ENCODE assay signal across 13 cellular contexts in the genomic region with DNA sequence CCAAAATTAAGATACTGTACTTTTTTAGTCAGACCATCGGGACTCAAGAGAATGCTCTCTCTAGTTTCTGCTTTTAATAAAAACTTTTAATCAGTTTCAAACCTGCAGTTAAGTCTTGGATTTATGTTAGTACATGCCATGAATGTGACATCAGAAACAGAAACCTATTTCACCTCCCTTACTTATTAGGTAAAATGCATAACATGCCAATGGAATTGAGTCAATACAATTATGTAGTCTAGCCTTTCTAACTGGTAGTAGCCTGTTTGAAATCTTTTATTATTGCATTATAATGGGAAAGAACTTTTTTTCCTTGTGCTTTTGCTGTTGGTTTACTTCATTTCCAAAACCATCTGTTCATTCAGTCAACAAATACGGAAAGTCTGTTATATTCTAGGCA. TPM values are rescaled to one million over a fixed set of nuclear protein-coding genes. Genes with fewer than 3 reads are reported as not detected.
A peak's percentile ranks its signal among the peaks of the same experiment; 100 is the strongest.
DNase-seq lines count a peak whose midpoint lies in the region; ATAC-seq, FAIRE-seq and TF ChIP-seq lines count a peak whose summit lies in the region.
"Had no signal": no experiment of that assay in that cellular context is flagged by ENCODE, and none has a peak within 500 bp of the region (broad histone marks: within the 10 kb centered on the region; RNA-seq: fewer than 3 reads in every experiment).

No MANE protein-coding gene starts in this region.

- H3K4me3 ChIP-seq in A549 (no peak overlapping the region), HUES48 (ENCODE audit: low read depth, low read length) (no peak overlapping the region), GM12878 (no peak overlapping the region), hepatocyte (no peak overlapping the region), PC-3 (ENCODE audit: low read length) (no peak overlapping the region)
- H3K4me3 ChIP-seq: colonic mucosa had no signal

- H3K79me2 ChIP-seq in GM12878 (ENCODE audit: control insufficient read depth, insufficient read depth, low read length): peaks cover 38% of the 10 kb centered on the region
- peaks cover 89% of the 10 kb centered on the region for H3K79me2 ChIP-seq in hepatocyte
- peaks cover 76% of the 10 kb centered on the region for H3K79me2 ChIP-seq in PC-3 (ENCODE audit: low read length)

- in situ Hi-C loops in GM12878 (cut with MboI): no loop called here

- WGBS in A549 (ENCODE audit: missing lambda C conversion rate): 81% methylated on average over 2 of the region's 2 CpGs
- WGBS in GM12878 (ENCODE audit: insufficient coverage, insufficient replicate concordance, low lambda C conversion rate, missing lambda C conversion rate): 58% methylated on average over 2 of the region's 2 CpGs
- WGBS in hepatocyte (ENCODE audit: low lambda C conversion rate, missing lambda C conversion rate): 71% methylated on average over 2 of the region's 2 CpGs

- TF ChIP-seq CTCF in A549 (IDR thresholded peaks at IDR 0.05) (no peak), GM12878 (IDR thresholded peaks at IDR 0.05 in 2 of 3, conservative IDR thresholded peaks at IDR 0.05 in 1 of 3; ENCODE audit: control insufficient read depth in 2 of 3, extremely low read depth in 1 of 3, insufficient read depth in 1 of 3, low read depth in 3 of 3, low read length in 3 of 3) (no peak), hepatocyte (IDR thresholded peaks at IDR 0.05; ENCODE audit: poor library complexity) (no peak), PC-3 (conservative IDR thresholded peaks at IDR 0.05; ENCODE audit: low read depth, low read length) (no peak)

- H2AFZ ChIP-seq in GM12878 (ENCODE audit: control insufficient read depth, low read depth, low read length): no peak overlapping the region
- H2AFZ ChIP-seq in hepatocyte: no peak overlapping the region
- H2AFZ ChIP-seq in PC-3 (ENCODE audit: low read length): no peak overlapping the region

- CTCF ChIA-PET in A549 (lab: Yijun Ruan, JAX): no interaction called here
- CTCF ChIA-PET in GM12878 (lab: Yijun Ruan, JAX): interaction anchor here (1.6 to 2.6 kb wide), 3 partner anchors 15 to 126 kb away, joined by 3 to 22 read pairs (median 9); no protein-coding TSS in a partner anchor
- CTCF ChIA-PET in PC-3 (lab: Charles Lee): no interaction called here

- SMC1A ChIA-PET in GM12878 (lab: Charles Lee; ENCODE audit: uncharacterized antibody, unreplicated experiment): interaction anchor here (0.5 to 1.6 kb wide), 6 partner anchors 9 to 502 kb away, joined by 3 to 4 read pairs (median 3); no protein-coding TSS in a partner anchor

- H3K9me2 ChIP-seq in hepatocyte (replicated peaks; ENCODE audit: insufficient read depth): no peaks in the 10 kb centered on the region
- no peaks in the 10 kb centered on the region for H3K9me2 ChIP-seq in PC-3 (replicated peaks; ENCODE audit: low read length)

- H3K9ac ChIP-seq in HUES48 (ENCODE audit: low read depth, low read length) (no peak overlapping the region), GM12878 (ENCODE audit: control insufficient read depth, insufficient read depth, low read length) (no peak overlapping the region), PC-3 (ENCODE audit: low read length) (no peak overlapping the region)

- POLR2A ChIA-PET in A549 (lab: Yijun Ruan, JAX): no interaction called here
- POLR2A ChIA-PET in GM12878 (lab: Charles Lee): interaction anchor here (0.5 to 1.5 kb wide), 3 partner anchors 10 to 36 kb away, joined by 3 to 4 read pairs (median 4); no protein-coding TSS in a partner anchor
- POLR2A ChIA-PET in PC-3 (lab: Charles Lee; ENCODE audit: unreplicated experiment): interaction anchor here (0.6 kb wide), 1 partner anchor 46 kb away, joined by 4 read pairs; the partner anchor contains the start of gene MED18

- H3F3A ChIP-seq in PC-3 (ENCODE audit: low read length, unreplicated experiment): no peaks in the 10 kb centered on the region

- no peak for ATAC-seq in A549
- ATAC-seq in GM12878: no peak
- no peak for ATAC-seq in PC-3
- ATAC-seq: activated CD8-positive, alpha-beta T cell treated with anti-CD3 and anti-CD28 coated beads, Interleukin-2, amount 10 ng/mL, durations not matched to agents 7 days and 5 days; activated naive CD4-positive, alpha-beta T cell treated with anti-CD3 and anti-CD28 coated beads, Interleukin-2, amount 50 U/mL, for 72 hours; left ventricle myocardium superior had no signal

- no peaks in the 10 kb centered on the region for H3K9me3 ChIP-seq in A549
- no peaks in the 10 kb centered on the region for H3K9me3 ChIP-seq in HUES48 (ENCODE audit: control insufficient read depth, insufficient read depth, low read length)
- H3K9me3 ChIP-seq in GM12878 (replicated peaks; ENCODE audit: control insufficient read depth, insufficient read depth, low read length): no peaks in the 10 kb centered on the region
- H3K9me3 ChIP-seq in hepatocyte (ENCODE audit: low read depth): no peaks in the 10 kb centered on the region
- H3K9me3 ChIP-seq in PC-3 (ENCODE audit: low read length): no peaks in the 10 kb centered on the region
- H3K9me3 ChIP-seq: colonic mucosa had no signal

- no peak for TF ChIP-seq RAD21 in A549 (conservative IDR thresholded peaks at IDR 0.05 in 1 of 2, IDR thresholded peaks at IDR 0.05 in 1 of 2)
- no peak for TF ChIP-seq RAD21 in GM12878 (IDR thresholded peaks at IDR 0.05; ENCODE audit: insufficient read depth, low read depth, low read length)

- peak overlapping the region in 1 of 2 experiments; percentile 64; a peak in 2 of 6 replicates for H3K27ac ChIP-seq in A549
- H3K27ac ChIP-seq in HUES48 (ENCODE audit: low read depth, low read length): peak overlapping the region; percentile 20
- H3K27ac ChIP-seq in GM12878 (ENCODE audit: control insufficient read depth, insufficient read depth): peak overlapping the region; percentile 11; the same call in 1 of the 2 replicates
- peak overlapping the region; percentile 59 for H3K27ac ChIP-seq in hepatocyte
- no peak overlapping the region for H3K27ac ChIP-seq in PC-3 (ENCODE audit: low read length)
- H3K27ac ChIP-seq: colonic mucosa had no signal

- BruUV-seq in GM12878 (replicated peaks; lab: Mats Ljungman, UMichigan): TSS peak; percentile 23
- no TSS peak for BruUV-seq in PC-3 (replicated peaks; lab: Mats Ljungman, UMichigan)

- RAD21 ChIA-PET in GM12878 (lab: Charles Lee; ENCODE audit: unreplicated experiment): interaction anchor here (1.3 to 2.3 kb wide), 2 partner anchors 15 to 125 kb away, joined by 5 to 6 read pairs; no protein-coding TSS in a partner anchor

- H3K27me3 ChIP-seq in HUES48 (ENCODE audit: control insufficient read depth, insufficient read depth, low read length) (no peaks in the 10 kb centered on the region), GM12878 (replicated peaks in 1 of 2; ENCODE audit: control insufficient read depth in 2 of 2, insufficient read depth in 2 of 2, low read length in 1 of 2) (no peaks in the 10 kb centered on the region), hepatocyte (no peaks in the 10 kb centered on the region), PC-3 (ENCODE audit: low read length) (no peaks in the 10 kb centered on the region)
- H3K27me3 ChIP-seq: colonic mucosa had no signal

- peaks cover 40% of the 10 kb centered on the region for H3K4me1 ChIP-seq in A549
- peaks cover 7% of the 10 kb centered on the region for H3K4me1 ChIP-seq in HUES48 (ENCODE audit: control insufficient read depth, insufficient read depth, low read length)
- H3K4me1 ChIP-seq in GM12878 (ENCODE audit: control insufficient read depth, insufficient read depth, low read length): peaks cover 3% of the 10 kb centered on the region
- H3K4me1 ChIP-seq in hepatocyte (ENCODE audit: insufficient read depth): peaks cover 21% of the 10 kb centered on the region
- H3K4me1 ChIP-seq in PC-3 (ENCODE audit: insufficient read depth, low read length): peaks cover 8% of the 10 kb centered on the region

- no peak for TF ChIP-seq POLR2A in A549 (IDR thresholded peaks at IDR 0.05; ENCODE audit: low read length)
- no peak for TF ChIP-seq POLR2A in GM12878 (IDR thresholded peaks at IDR 0.05; ENCODE audit: low read depth, low read length)

- H3K4me2 ChIP-seq in A549 (peak overlapping the region; percentile 36), GM12878 (ENCODE audit: control insufficient read depth, insufficient read depth) (peak overlapping the region; percentile 26), hepatocyte (peak overlapping the region; percentile 21), PC-3 (ENCODE audit: low read length) (no peak overlapping the region)

- peaks cover 7% of the 10 kb centered on the region; the same call in 1 of the 2 replicates for H3K36me3 ChIP-seq in HUES48 (ENCODE audit: control insufficient read depth, insufficient read depth, low read length)
- no peaks in the 10 kb centered on the region for H3K36me3 ChIP-seq in GM12878 (ENCODE audit: control insufficient read depth in 2 of 2, insufficient read depth in 2 of 2, low read length in 1 of 2)
- no peaks in the 10 kb centered on the region for H3K36me3 ChIP-seq in hepatocyte (replicated peaks; ENCODE audit: insufficient read depth, low read depth)
- H3K36me3 ChIP-seq in PC-3 (ENCODE audit: low read depth, low read length): no peaks in the 10 kb centered on the region
- H3K36me3 ChIP-seq: colonic mucosa had no signal

- H4K20me1 ChIP-seq in GM12878 (ENCODE audit: control insufficient read depth, insufficient read depth) (no peaks in the 10 kb centered on the region), hepatocyte (ENCODE audit: insufficient read depth, poor library complexity, severe bottlenecking) (peaks cover 2% of the 10 kb centered on the region), PC-3 (ENCODE audit: low read length) (no peaks in the 10 kb centered on the region)

- no peak for DNase-seq in A549 (ENCODE audit: low read depth in 1 of 2, low spot score in 1 of 2)
- DNase-seq in GM12878 (ENCODE audit: low read depth, low spot score): no peak
- no peak for DNase-seq in hepatocyte (ENCODE audit: low spot score)
- no peak for DNase-seq in UCSD-AML1 (lab: John Stamatoyannopoulos, UW; ENCODE audit: unreplicated experiment)
- DNase-seq in HT-29 (ENCODE audit: low spot score): no peak
- no peak for DNase-seq in mesenteric fat pad (ENCODE audit: low spot score)
- DNase-seq in PC-3: no peak
- DNase-seq: activated CD8-positive, alpha-beta T cell treated with anti-CD3 and anti-CD28 coated beads, Interleukin-2, amount 10 ng/mL, durations not matched to agents 7 days and 5 days; colonic mucosa; left ventricle myocardium superior; NCI-H2107 had no signal

- FAIRE-seq in A549 (lab: Jason Lieb, UNC) (no peak), GM12878 (lab: Jason Lieb, UNC) (no peak)

- intact Hi-C loops in GM12878 (cut with micrococcal nuclease; ENCODE audit: unreplicated experiment): no loop called here
- intact Hi-C loops in PC-3 (cut with micrococcal nuclease): no loop called here

- TF ChIP-seq EP300 in A549 (IDR thresholded peaks at IDR 0.05) (no peak), GM12878 (IDR thresholded peaks at IDR 0.05; ENCODE audit: borderline replicate concordance in 1 of 2, control insufficient read depth in 1 of 2, low read depth in 2 of 2, low read length in 2 of 2) (no peak)

RNA-seq across cellular contexts. Expression of gene PHACTR4, which starts 4.8 kb away (rescaled TPM):
- polyA plus RNA-seq in A549 (2011; rRNA removed) (17.4 and 32.1 TPM in 2 replicates), A549 (2017; fragmentation: RNase III; extraction: RNeasy Plus Mini Kit Qiagen cat#74134 plus additional on column Dnase treatment) (25.0 to 25.4 TPM (median 25.1 TPM) in 3 replicates), GM12878 (2011; rRNA removed) (9.1 and 10.4 TPM in 2 replicates), GM12878 (2014; fragmentation: Illumina TruSeq; extraction: Trizol) (34.2 and 37.7 TPM in 2 replicates), GM12878 (2014; fragmentation: Nextera tagmentation; extraction: Ambion mirVana) (1 to 10 TPM; 8.9 to 9.3 TPM), GM12878 (2014; rRNA removed) (12.5 and 12.9 TPM in 2 replicates), GM12878 (2016; fragmentation: Nextera tagmentation; extraction: Ambion mirVana) (10 to 100 TPM; 16.9 to 19.0 TPM), hepatocyte (19.1 and 22.1 TPM in 2 replicates)
- polyA plus RNA-seq in A549 (2012; cell fraction: cytosol; rRNA removed): 9.3 and 10.8 TPM in 2 replicates
- polyA plus RNA-seq in A549 (2012; cell fraction: nucleus; rRNA removed): 7.4 and 16.4 TPM in 2 replicates
- polyA minus RNA-seq in A549 (2011; rRNA and poly(A)+ RNA removed): 19.9 and 23.3 TPM in 2 replicates
- 25.2 and 26.3 TPM in 2 replicates for total RNA-seq in GM12878 (2013; cell fraction: nucleolus; rRNA removed)
- total RNA-seq in GM12878 (2014; rRNA removed) (10.1 and 10.4 TPM in 2 replicates), GM12878 (2014; rRNA removed; fragmentation: Illumina TruSeq; extraction: Trizol) (12.4 and 13.1 TPM in 2 replicates), GM12878 (2021) (25.4 and 28.7 TPM in 2 replicates), hepatocyte (18.5 and 21.5 TPM in 2 replicates), mesenteric fat pad (23.8 TPM), PC-3 (2014; rRNA removed) (9.1 and 12.7 TPM in 2 replicates)
- 9.2 TPM for polyA plus RNA-seq in GM12878 (2011; ENCODE audit: low read depth)
- polyA plus RNA-seq in GM12878 (2011; cell fraction: cytosol; rRNA removed): 9.5 and 16.4 TPM in 2 replicates
- 5.5 and 9.3 TPM in 2 replicates for polyA plus RNA-seq in GM12878 (2011; cell fraction: nucleus; rRNA removed)
- 11.5 and 13.2 TPM in 2 replicates for polyA plus RNA-seq in GM12878 (2012)
- polyA minus RNA-seq in GM12878 (2011; rRNA and poly(A)+ RNA removed): 10.5 and 13.9 TPM in 2 replicates
- 6.4 and 7.0 TPM in 2 replicates for polyA minus RNA-seq in GM12878 (2011; cell fraction: cytosol; rRNA and poly(A)+ RNA removed)
- polyA minus RNA-seq in GM12878 (2011; cell fraction: nucleus; rRNA and poly(A)+ RNA removed): 3.9 and 5.2 TPM in 2 replicates
- 7.5 and 8.0 TPM in 2 replicates for total RNA-seq in HT-29 (2014; rRNA removed; shearing (Covaris generic))

RNA-seq across cellular contexts. Expression of gene MED18, which starts 45.5 kb away (rescaled TPM):
- polyA plus RNA-seq in A549 (2011; rRNA removed): 20.3 and 22.2 TPM in 2 replicates
- 9.6 and 10.3 TPM in 2 replicates for polyA plus RNA-seq in A549 (2012; cell fraction: cytosol; rRNA removed)
- 10.2 and 11.3 TPM in 2 replicates for polyA plus RNA-seq in A549 (2012; cell fraction: nucleus; rRNA removed)
- 13.7 to 15.4 TPM (median 14.5 TPM) in 3 replicates for polyA plus RNA-seq in A549 (2017; fragmentation: RNase III; extraction: RNeasy Plus Mini Kit Qiagen cat#74134 plus additional on column Dnase treatment)
- 42.6 and 63.6 TPM in 2 replicates for polyA minus RNA-seq in A549 (2011; rRNA and poly(A)+ RNA removed)
- total RNA-seq in GM12878 (2013; cell fraction: nucleolus; rRNA removed): 9.5 and 11.8 TPM in 2 replicates
- 24.1 and 24.9 TPM in 2 replicates for total RNA-seq in GM12878 (2014; rRNA removed)
- 21.2 and 23.9 TPM in 2 replicates for total RNA-seq in GM12878 (2014; rRNA removed; fragmentation: Illumina TruSeq; extraction: Trizol)
- total RNA-seq in GM12878 (2021): 19.3 and 21.9 TPM in 2 replicates
- 14.2 TPM for polyA plus RNA-seq in GM12878 (2011; ENCODE audit: low read depth)
- polyA plus RNA-seq in GM12878 (2011; rRNA removed): 42.2 and 45.7 TPM in 2 replicates
- polyA plus RNA-seq in GM12878 (2011; cell fraction: cytosol; rRNA removed): 58.9 and 63.9 TPM in 2 replicates
- 44.0 and 46.6 TPM in 2 replicates for polyA plus RNA-seq in GM12878 (2011; cell fraction: nucleus; rRNA removed)
- 15.1 and 20.4 TPM in 2 replicates for polyA plus RNA-seq in GM12878 (2012)
- 28.1 and 33.5 TPM in 2 replicates for polyA plus RNA-seq in GM12878 (2014; fragmentation: Illumina TruSeq; extraction: Trizol)
- polyA plus RNA-seq in GM12878 (2014; fragmentation: Nextera tagmentation; extraction: Ambion mirVana): 10 to 100 TPM; 31.3 to 33.3 TPM
- 20.9 and 22.1 TPM in 2 replicates for polyA plus RNA-seq in GM12878 (2014; rRNA removed)
- 10 to 100 TPM; 23.1 to 25.7 TPM for polyA plus RNA-seq in GM12878 (2016; fragmentation: Nextera tagmentation; extraction: Ambion mirVana)
- 132 and 144 TPM in 2 replicates for polyA minus RNA-seq in GM12878 (2011; rRNA and poly(A)+ RNA removed)
- polyA minus RNA-seq in GM12878 (2011; cell fraction: cytosol; rRNA and poly(A)+ RNA removed): 21.4 and 21.5 TPM in 2 replicates
- 8.7 and 12.5 TPM in 2 replicates for polyA minus RNA-seq in GM12878 (2011; cell fraction: nucleus; rRNA and poly(A)+ RNA removed)
- total RNA-seq in hepatocyte: 17.1 and 26.0 TPM in 2 replicates
- polyA plus RNA-seq in hepatocyte: 13.2 and 14.7 TPM in 2 replicates
- total RNA-seq in HT-29 (2014; rRNA removed; shearing (Covaris generic)): 9.6 TPM in 2 replicates
- 15.3 TPM for total RNA-seq in mesenteric fat pad
- total RNA-seq in PC-3 (2014; rRNA removed): 10.1 and 13.6 TPM in 2 replicates
